ENCODE assay signal across 8 cellular contexts in genomic region chr5:153974131-153974812, GRCh38.
A peak's percentile ranks its signal among the peaks of the same experiment; 100 is the strongest.
DNase-seq lines count a peak whose midpoint lies in the region; TF ChIP-seq lines count a peak whose summit lies in the region.

No MANE protein-coding gene starts in this region.

- H4K5ac ChIP-seq in H9 (ENCODE audit: insufficient read length, low read depth, low read length) = no peak overlapping the region

- H3K79me1 ChIP-seq in H9 (ENCODE audit: insufficient read depth, low read depth, low read length, poor library complexity, severe bottlenecking) = no peaks in the 10 kb centered on the region

- WGBS in H9 (ENCODE audit: extremely low coverage, insufficient read length, low lambda C conversion rate) = no CpG with 5 or more reads among the region's 7 CpGs
- 14 to 22% methylated on average over 7 of the region's 7 CpGs for WGBS in sigmoid colon, 2 donors

- H3K18ac ChIP-seq in H9 (ENCODE audit: insufficient read length, low read depth, low read length) = no peak overlapping the region

- H2BK120ac ChIP-seq in H9 (ENCODE audit: low read depth, low read length, poor library complexity, severe bottlenecking) = no peak overlapping the region

- H3K27me3 ChIP-seq in H9 (ENCODE audit: insufficient read depth, low read length) (no peaks in the 10 kb centered on the region), sigmoid colon (no peaks in the 10 kb centered on the region)

- H3K23me2 ChIP-seq in H9 (ENCODE audit: insufficient read length, low read depth, low read length, poor library complexity, severe bottlenecking) = no peaks in the 10 kb centered on the region

- no peak overlapping the region for H3K4ac ChIP-seq in H9 (ENCODE audit: low read depth, low read length)

- intact Hi-C loops in activated T-helper 2 cell treated with anti-CD3 and anti-CD28 coated beads, Interferon-gamma antibody, Interleukin-2, Interleukin-4, amounts not matched to agents 10 μg/mL and 5 μg/mL and 100 μg/mL, durations not matched to agents 14 hours and 24 hours and 36 hours (cut with micrococcal nuclease) = loop anchor here (1.0 kb wide), 2 partner anchors 206 to 431 kb away; no protein-coding TSS in a partner anchor
- intact Hi-C loops in head of caudate nucleus (cut with DNase I) = loop anchor here (10.0 kb wide), 1 partner anchor 431 kb away; no protein-coding TSS in a partner anchor
- intact Hi-C loops in sigmoid colon (cut with DNase I) = no loop called here

- H3K56ac ChIP-seq in H9 (ENCODE audit: insufficient read length, low read depth, low read length) = no peak overlapping the region

- no peaks in the 10 kb centered on the region for H4K20me1 ChIP-seq in H9 (ENCODE audit: control insufficient read depth, insufficient read depth, insufficient read length)

- H2BK15ac ChIP-seq in H9 (ENCODE audit: low read depth, low read length) = no peak overlapping the region

- no peak for TF ChIP-seq EP300 in sigmoid colon (IDR thresholded peaks at IDR 0.05)

- H2BK12ac ChIP-seq in H9 (ENCODE audit: insufficient read length, low read depth, low read length) = no peak overlapping the region

- H3K27ac Mint-ChIP-seq in H9 = no peak overlapping the region
- no peak overlapping the region for H3K27ac Mint-ChIP-seq in activated T-helper 2 cell treated with anti-CD3 and anti-CD28 coated beads, Interferon-gamma antibody, Interleukin-2, Interleukin-4, amounts not matched to agents 10 μg/mL and 5 μg/mL and 100 μg/mL, durations not matched to agents 14 hours and 24 hours and 36 hours

- H3K4me3 ChIP-seq in sigmoid colon = no peak overlapping the region

- H3K14ac ChIP-seq in H9 (ENCODE audit: insufficient read depth, low read length) = no peak overlapping the region

- no peak overlapping the region for H3K4me2 ChIP-seq in H9 (ENCODE audit: insufficient read depth, insufficient read length, low read length)

- H3K4me3 Mint-ChIP-seq in H9 = no peak overlapping the region
- H3K4me3 Mint-ChIP-seq in activated T-helper 2 cell treated with anti-CD3 and anti-CD28 coated beads, Interferon-gamma antibody, Interleukin-2, Interleukin-4, amounts not matched to agents 10 μg/mL and 5 μg/mL and 100 μg/mL, durations not matched to agents 14 hours and 24 hours and 36 hours (ENCODE audit: low read depth) = no peak overlapping the region

- H2BK5ac ChIP-seq in H9 (ENCODE audit: insufficient read length, low read length) = no peak overlapping the region

- peaks cover 16% of the 10 kb centered on the region for H3K27me3 Mint-ChIP-seq in H9 (ENCODE audit: low read depth)
- peaks cover 9% of the 10 kb centered on the region for H3K27me3 Mint-ChIP-seq in activated T-helper 2 cell treated with anti-CD3 and anti-CD28 coated beads, Interferon-gamma antibody, Interleukin-2, Interleukin-4, amounts not matched to agents 10 μg/mL and 5 μg/mL and 100 μg/mL, durations not matched to agents 14 hours and 24 hours and 36 hours (ENCODE audit: low read depth)

- H3K4me1 ChIP-seq in H9 (ENCODE audit: insufficient read depth, low read length) (no peaks in the 10 kb centered on the region), sigmoid colon (no peaks in the 10 kb centered on the region)

- no peaks in the 10 kb centered on the region for H3K79me2 ChIP-seq in H9 (ENCODE audit: insufficient read depth, low read length)

- H4K8ac ChIP-seq in H9 (replicated peaks; ENCODE audit: insufficient read length, low read depth, low read length) = no peak overlapping the region

- no peak overlapping the region for H2BK20ac ChIP-seq in H9 (ENCODE audit: low read depth, low read length, poor library complexity, severe bottlenecking)

- no peak overlapping the region for H2AK5ac ChIP-seq in H9 (ENCODE audit: insufficient read length, low read length)

- DNase-seq in stimulated activated CD4-positive, alpha-beta T cell treated with anti-CD3 and anti-CD28 coated beads, Interleukin-15, amount 100 ng/mL, for 24 hours = peak; percentile 24
- no peak for DNase-seq in stimulated activated CD4-positive, alpha-beta T cell treated with anti-CD3 and anti-CD28 coated beads, Interleukin-4, amount 100 ng/mL, for 4 hours
- peak; percentile 44 for DNase-seq in H9
- peak; percentile 10 for DNase-seq in NCI-H146 (lab: John Stamatoyannopoulos, UW)
- DNase-seq in activated T-helper 2 cell treated with anti-CD3 and anti-CD28 coated beads, Interferon-gamma antibody, Interleukin-2, Interleukin-4, amounts not matched to agents 10 μg/mL and 5 μg/mL and 100 μg/mL, durations not matched to agents 14 hours and 24 hours and 36 hours (ENCODE audit: low spot score) = peak; percentile 11
- peak in 23 of 42 donors; percentile 14 to 77 (median 47) for DNase-seq in head of caudate nucleus
- DNase-seq in sigmoid colon = no peak
- DNase-seq in amniotic stem cell (lab: John Stamatoyannopoulos, UW) = no peak

- no peak for TF ChIP-seq POLR2A in sigmoid colon (IDR thresholded peaks at IDR 0.05)

- H4K91ac ChIP-seq in H9 (ENCODE audit: insufficient read length, low read depth, low read length) = no peak overlapping the region

- no peaks in the 10 kb centered on the region for H3K9me3 ChIP-seq in H9 (ENCODE audit: control insufficient read depth, low read depth, low read length)
- no peaks in the 10 kb centered on the region for H3K9me3 ChIP-seq in sigmoid colon

- H3K4me1 Mint-ChIP-seq in H9 = no peaks in the 10 kb centered on the region
- peaks cover 3% of the 10 kb centered on the region for H3K4me1 Mint-ChIP-seq in activated T-helper 2 cell treated with anti-CD3 and anti-CD28 coated beads, Interferon-gamma antibody, Interleukin-2, Interleukin-4, amounts not matched to agents 10 μg/mL and 5 μg/mL and 100 μg/mL, durations not matched to agents 14 hours and 24 hours and 36 hours (ENCODE audit: low read depth)

- H2AFZ ChIP-seq in H9 (ENCODE audit: low read length) = no peak overlapping the region

- H3K36me3 Mint-ChIP-seq in H9 (ENCODE audit: insufficient read depth in 1 of 3, low read depth in 3 of 3) = no peaks in the 10 kb centered on the region
- no peaks in the 10 kb centered on the region for H3K36me3 Mint-ChIP-seq in activated T-helper 2 cell treated with anti-CD3 and anti-CD28 coated beads, Interferon-gamma antibody, Interleukin-2, Interleukin-4, amounts not matched to agents 10 μg/mL and 5 μg/mL and 100 μg/mL, durations not matched to agents 14 hours and 24 hours and 36 hours (ENCODE audit: low read depth)

- no peak overlapping the region for H3K9ac ChIP-seq in H9 (ENCODE audit: extremely low read depth, insufficient read length, low read length)

- no peaks in the 10 kb centered on the region for H3K9me3 Mint-ChIP-seq in H9
- no peaks in the 10 kb centered on the region for H3K9me3 Mint-ChIP-seq in activated T-helper 2 cell treated with anti-CD3 and anti-CD28 coated beads, Interferon-gamma antibody, Interleukin-2, Interleukin-4, amounts not matched to agents 10 μg/mL and 5 μg/mL and 100 μg/mL, durations not matched to agents 14 hours and 24 hours and 36 hours

- H3K27ac ChIP-seq in H9 (ENCODE audit: insufficient read length, low read depth, low read length) (no peak overlapping the region), sigmoid colon (no peak overlapping the region)

- TF ChIP-seq CTCF in H9 (conservative IDR thresholded peaks at IDR 0.05) (peak; percentile 82), sigmoid colon (IDR thresholded peaks at IDR 0.05) (peak in 3 of 4 experiments; percentile 41 to 49 (median 47))

- no peak overlapping the region for H3T11ph ChIP-seq in H9 (ENCODE audit: low read length)

- H3K23ac ChIP-seq in H9 (ENCODE audit: insufficient read length, low read depth, low read length) = no peak overlapping the region

- H3K36me3 ChIP-seq in sigmoid colon = no peaks in the 10 kb centered on the region

Comparison
In these comparisons a context has a peak if more than half of its experiments do, and no peak if none do; other contexts are left out.
1. DNase-seq: peak in stimulated activated CD4-positive, alpha-beta T cell treated with anti-CD3 and anti-CD28 coated beads, Interleukin-15, amount 100 ng/mL, for 24 hours (single experiment), H9 (single experiment), NCI-H146 (single experiment), activated T-helper 2 cell treated with anti-CD3 and anti-CD28 coated beads, Interferon-gamma antibody, Interleukin-2, Interleukin-4, amounts not matched to agents 10 μg/mL and 5 μg/mL and 100 μg/mL, durations not matched to agents 14 hours and 24 hours and 36 hours (single experiment) and head of caudate nucleus (23 of 42); none in stimulated activated CD4-positive, alpha-beta T cell treated with anti-CD3 and anti-CD28 coated beads, Interleukin-4, amount 100 ng/mL, for 4 hours (0 of 2), sigmoid colon (single experiment) and amniotic stem cell (single experiment).